ENCODE assay signal across 8 cellular contexts in the genomic region with DNA sequence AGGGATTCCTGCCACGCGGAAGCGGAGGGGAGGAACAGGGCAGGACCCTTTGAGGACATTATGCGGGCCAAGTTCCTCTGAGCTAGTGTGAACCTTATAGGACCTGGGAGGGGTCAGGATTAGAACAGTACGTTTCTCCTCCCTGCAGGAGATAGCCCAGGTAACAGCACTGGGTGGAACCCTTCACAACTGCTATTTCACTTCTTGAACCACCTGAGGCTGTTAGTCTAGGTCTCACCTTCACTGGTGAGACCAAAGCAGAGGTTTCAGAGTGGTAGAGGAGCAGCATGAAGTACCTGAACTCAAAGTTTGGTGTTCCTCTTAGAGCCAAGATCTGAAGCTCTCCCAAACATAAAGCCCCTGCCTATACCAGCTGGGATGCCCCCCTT. TPM values are rescaled to one million over a fixed set of nuclear protein-coding genes. Genes with fewer than 3 reads are reported as not detected.
A peak's percentile ranks its signal among the peaks of the same experiment; 100 is the strongest.
DNase-seq lines count a peak whose midpoint lies in the region; ATAC-seq and TF ChIP-seq lines count a peak whose summit lies in the region.

No MANE protein-coding gene starts in this region.

- DNase-seq in glutamatergic neuron: no peak
- DNase-seq in skeletal muscle cell (ENCODE audit: low read depth): no peak
- no peak for DNase-seq in GM10266 (ENCODE audit: extremely low spot score)
- no peak for DNase-seq in NCI-H2107 treated with DMSO at 0.1 percent for 48 hours (lab: John Stamatoyannopoulos, UW; ENCODE audit: unreplicated experiment)
- DNase-seq in GM03348 (ENCODE audit: low spot score): no peak
- DNase-seq in NCI-H1694 (lab: John Stamatoyannopoulos, UW): no peak

- H3K27me3 Mint-ChIP-seq in glutamatergic neuron (ENCODE audit: unreplicated experiment): peaks cover 6% of the 10 kb centered on the region

- peak overlapping the region; percentile 48 for H3K27ac Mint-ChIP-seq in glutamatergic neuron (ENCODE audit: unreplicated experiment)

- no peak for TF ChIP-seq CTCF in VCaP (conservative IDR thresholded peaks at IDR 0.05)
- TF ChIP-seq CTCF in glutamatergic neuron (IDR thresholded peaks at IDR 0.05; ENCODE audit: partially characterized antibody, unreplicated experiment): no peak
- no peak for TF ChIP-seq CTCF in GM10266 (IDR thresholded peaks at IDR 0.05; ENCODE audit: control insufficient read depth, insufficient read depth, low read depth, missing control alignments)

- peak overlapping the region; percentile 46 for H3K4me3 ChIP-seq in skeletal muscle cell (ENCODE audit: low read depth, low read length)

- peaks cover 6% of the 10 kb centered on the region for H3K4me1 Mint-ChIP-seq in glutamatergic neuron (ENCODE audit: low read depth, unreplicated experiment)

- peak overlapping the region; percentile 84 for H3K27ac ChIP-seq in VCaP

- peak; percentile 2 for ATAC-seq in GM18909 (IDR thresholded peaks at IDR 0.05; ENCODE audit: poor library complexity, unreplicated experiment)

- H3K9me3 Mint-ChIP-seq in glutamatergic neuron (ENCODE audit: unreplicated experiment): peaks cover 9% of the 10 kb centered on the region

- no peaks in the 10 kb centered on the region for H3K36me3 Mint-ChIP-seq in glutamatergic neuron (ENCODE audit: unreplicated experiment)

- H3K4me3 Mint-ChIP-seq in glutamatergic neuron (ENCODE audit: unreplicated experiment): peak overlapping the region; percentile 73

RNA-seq across cellular contexts. Expression of a gene that starts 0.8 kb away (rescaled TPM):
- total RNA-seq in glutamatergic neuron (ENCODE audit: unreplicated experiment): 7.0 TPM

RNA-seq across cellular contexts. Expression of a gene that starts 9.0 kb away (rescaled TPM):
- 45.0 TPM for total RNA-seq in glutamatergic neuron (ENCODE audit: unreplicated experiment)

RNA-seq across cellular contexts. Expression of a gene that starts 16.1 kb away (rescaled TPM):
- 103 TPM for total RNA-seq in glutamatergic neuron (ENCODE audit: unreplicated experiment)

RNA-seq across cellular contexts. Expression of a gene that starts 16.3 kb away (rescaled TPM):
- total RNA-seq in glutamatergic neuron (ENCODE audit: unreplicated experiment): 50.7 TPM
